Comparison of ENCODE assay signal across 24 cellular contexts in genomic region chr15:60554494-60554893, GRCh38.
DNase-seq lines count a peak whose midpoint lies in the region; ATAC-seq lines count a peak whose summit lies in the region.
"Had no signal": no experiment of that assay in that cellular context is flagged by ENCODE, and none has a peak within 500 bp of the region (broad histone marks: within the 10 kb centered on the region; RNA-seq: fewer than 3 reads in every experiment).

No MANE protein-coding gene starts in this region.

- H3K27me3 Mint-ChIP-seq in activated CD8-positive, alpha-beta memory T cell treated with anti-CD3 and anti-CD28 coated beads, Interleukin-2, amount 10 ng/mL, durations not matched to agents 7 days and 5 days = no peaks in the 10 kb centered on the region
- no peaks in the 10 kb centered on the region for H3K27me3 Mint-ChIP-seq in stimulated activated memory B cell treated with anti-CD40 and anti-IgM and Interleukin-4, amounts not matched to agents 10 μg/mL and 1 μg/mL and 100 μg/mL, for 72 hours
- H3K27me3 Mint-ChIP-seq: progenitor cell of endocrine pancreas had no signal

- peak overlapping the region; percentile 57 for H3K27ac Mint-ChIP-seq in activated CD8-positive, alpha-beta memory T cell treated with anti-CD3 and anti-CD28 coated beads, Interleukin-2, amount 10 ng/mL, durations not matched to agents 7 days and 5 days
- H3K27ac Mint-ChIP-seq in stimulated activated memory B cell treated with anti-CD40 and anti-IgM and Interleukin-4, amounts not matched to agents 10 μg/mL and 1 μg/mL and 100 μg/mL, for 72 hours = peak overlapping the region; percentile 17
- H3K27ac Mint-ChIP-seq: activated T-helper 2 cell treated with anti-CD3 and anti-CD28 coated beads, Interferon-gamma antibody, Interleukin-2, Interleukin-4, amounts not matched to agents 10 μg/mL and 5 μg/mL and 100 μg/mL, durations not matched to agents 14 hours and 24 hours and 36 hours; progenitor cell of endocrine pancreas had no signal

- peaks cover 95% of the 10 kb centered on the region for H3K4me1 Mint-ChIP-seq in activated CD8-positive, alpha-beta memory T cell treated with anti-CD3 and anti-CD28 coated beads, Interleukin-2, amount 10 ng/mL, durations not matched to agents 7 days and 5 days
- H3K4me1 Mint-ChIP-seq in stimulated activated memory B cell treated with anti-CD40 and anti-IgM and Interleukin-4, amounts not matched to agents 10 μg/mL and 1 μg/mL and 100 μg/mL, for 72 hours = peaks cover 37% of the 10 kb centered on the region

- H3K36me3 ChIP-seq in effector memory CD4-positive, alpha-beta T cell (ENCODE audit: control insufficient read depth, insufficient read depth, low read length) = peaks cover 5% of the 10 kb centered on the region
- H3K36me3 ChIP-seq: cardiac muscle cell, gastroesophageal sphincter had no signal

- no peaks in the 10 kb centered on the region for H3K27me3 ChIP-seq in effector memory CD4-positive, alpha-beta T cell (replicated peaks; ENCODE audit: control insufficient read depth, insufficient read depth, low read length, poor library complexity, severe bottlenecking)
- H3K27me3 ChIP-seq: cardiac muscle cell, dorsolateral prefrontal cortex, gastroesophageal sphincter had no signal

- peaks cover 37% of the 10 kb centered on the region for H3K36me3 Mint-ChIP-seq in activated CD8-positive, alpha-beta memory T cell treated with anti-CD3 and anti-CD28 coated beads, Interleukin-2, amount 10 ng/mL, durations not matched to agents 7 days and 5 days
- H3K36me3 Mint-ChIP-seq in stimulated activated memory B cell treated with anti-CD40 and anti-IgM and Interleukin-4, amounts not matched to agents 10 μg/mL and 1 μg/mL and 100 μg/mL, for 72 hours = peaks cover 25% of the 10 kb centered on the region

- ATAC-seq in activated CD8-positive, alpha-beta memory T cell treated with anti-CD3 and anti-CD28 coated beads, Interleukin-2, amount 10 ng/mL, durations not matched to agents 7 days and 5 days = no peak
- no peak for ATAC-seq in stimulated activated memory B cell treated with anti-CD40 and anti-IgM and Interleukin-4, amounts not matched to agents 10 μg/mL and 1 μg/mL and 100 μg/mL, for 72 hours
- ATAC-seq: gastroesophageal sphincter had no signal

- peak overlapping the region; percentile 49 for H3K27ac ChIP-seq in effector memory CD4-positive, alpha-beta T cell (ENCODE audit: insufficient read depth, low read length, poor library complexity, severe bottlenecking)
- H3K27ac ChIP-seq: cardiac muscle cell, dorsolateral prefrontal cortex, gastroesophageal sphincter had no signal

- H3K4me1 ChIP-seq in effector memory CD4-positive, alpha-beta T cell (ENCODE audit: control insufficient read depth, insufficient read depth, low read length, poor library complexity, severe bottlenecking) = peaks cover 71% of the 10 kb centered on the region

- no peak for DNase-seq in activated CD8-positive, alpha-beta memory T cell treated with anti-CD3 and anti-CD28 coated beads, Interleukin-2, amount 10 ng/mL, durations not matched to agents 7 days and 5 days
- no peak for DNase-seq in activated CD8-positive, alpha-beta memory T cell treated with anti-CD3 and anti-CD28 coated beads, Interleukin-2, amount 50 U/mL, for 48 hours
- peak; percentile 58 for DNase-seq in NCI-H69 (lab: John Stamatoyannopoulos, UW)
- no peak for DNase-seq in effector memory CD4-positive, alpha-beta T cell
- DNase-seq in pons (ENCODE audit: low spot score) = no peak
- no peak for DNase-seq in OCI-M2 (lab: John Stamatoyannopoulos, UW; ENCODE audit: unreplicated experiment)
- no peak for DNase-seq in activated effector memory CD4-positive, alpha-beta T cell treated with Interleukin-2 at 50 U/mL for 16 hours
- DNase-seq: activated CD4-positive, alpha-beta T cell treated with anti-CD3 and anti-CD28 coated beads, Interleukin-2, amount 50 U/mL, for 4 hours; amniotic stem cell; dorsolateral prefrontal cortex; H7; Kasumi-1; mesendoderm; NCI-H1694 treated with DMSO at 0.1 percent for 48 hours; NCI-H510A; stimulated activated CD4-positive, alpha-beta T cell treated with anti-CD3 and anti-CD28 coated beads, Interleukin-4, amount 100 ng/mL, for 24 hours; substantia nigra; SW 1271 had no signal

- CTCF ChIA-PET in activated CD8-positive, alpha-beta memory T cell treated with anti-CD3 and anti-CD28 coated beads, Interleukin-2, amount 10 ng/mL, durations not matched to agents 7 days and 5 days (lab: Charles Lee) = interaction anchor here (0.6 to 7.1 kb wide), 7 partner anchors 11 to 46 kb away, joined by 3 to 49 read pairs (median 3); no protein-coding TSS in a partner anchor

- peaks cover 4% of the 10 kb centered on the region for H3K9me3 Mint-ChIP-seq in activated CD8-positive, alpha-beta memory T cell treated with anti-CD3 and anti-CD28 coated beads, Interleukin-2, amount 10 ng/mL, durations not matched to agents 7 days and 5 days (ENCODE audit: low read depth)
- H3K9me3 Mint-ChIP-seq in stimulated activated memory B cell treated with anti-CD40 and anti-IgM and Interleukin-4, amounts not matched to agents 10 μg/mL and 1 μg/mL and 100 μg/mL, for 72 hours = peaks cover 6% of the 10 kb centered on the region

- H3K4me3 Mint-ChIP-seq in activated CD8-positive, alpha-beta memory T cell treated with anti-CD3 and anti-CD28 coated beads, Interleukin-2, amount 10 ng/mL, durations not matched to agents 7 days and 5 days = no peak overlapping the region
- H3K4me3 Mint-ChIP-seq in stimulated activated memory B cell treated with anti-CD40 and anti-IgM and Interleukin-4, amounts not matched to agents 10 μg/mL and 1 μg/mL and 100 μg/mL, for 72 hours = no peak overlapping the region

- H3K9me3 ChIP-seq in effector memory CD4-positive, alpha-beta T cell (ENCODE audit: control insufficient read depth, low read length) = no peaks in the 10 kb centered on the region
- H3K9me3 ChIP-seq: gastroesophageal sphincter had no signal

- H3K4me3 ChIP-seq in effector memory CD4-positive, alpha-beta T cell (ENCODE audit: insufficient read depth, low read depth, low read length, poor library complexity, severe bottlenecking) = no peak overlapping the region
- H3K4me3 ChIP-seq: cardiac muscle cell, dorsolateral prefrontal cortex, gastroesophageal sphincter, skin epidermis had no signal
